In genomic region chr5:176694146-176694545, GRCh38 we compare ENCODE assay signal across 9 cellular contexts.
"Had no signal": no experiment of that assay in that cellular context is flagged by ENCODE, and none has a peak within 500 bp of the region (broad histone marks: within the 10 kb centered on the region; RNA-seq: fewer than 3 reads in every experiment).

No MANE protein-coding gene starts in this region.

- H3K4me3 Mint-ChIP-seq: H9 had no signal

- FAIRE-seq: H54, HTR-8/SVneo had no signal

- H3K27ac ChIP-seq: GM23248, KMS-11 had no signal

- H3K9me3 Mint-ChIP-seq: H9 had no signal

- DNase-seq: GM23248, GOT3, H9, HCEC 1CT, IMR-90, KBM-7 had no signal

- H3K4me3 ChIP-seq: GM23248 had no signal
